In genomic region chr1:5994713-5995621, GRCh38 we compare ENCODE assay signal across 8 cellular contexts. TPM values are rescaled to one million over a fixed set of nuclear protein-coding genes. Genes with fewer than 3 reads are reported as not detected.
DNase-seq lines count a peak whose midpoint lies in the region; ATAC-seq and TF ChIP-seq lines count a peak whose summit lies in the region.

No MANE protein-coding gene starts in this region.

- DNase-seq in activated CD4-positive, alpha-beta T cell treated with anti-CD3 and anti-CD28 coated beads for 1 hour, result peak; percentile 45
- peak; percentile 53 for DNase-seq in cerebellum (ENCODE audit: low spot score)
- DNase-seq in stimulated activated CD4-positive, alpha-beta T cell treated with anti-CD3 and anti-CD28 coated beads, Interleukin-2, amount 100 ng/mL, for 24 hours, result peak; percentile 58 to 63
- DNase-seq in DMS153 treated with DMSO at 0.1 percent for 48 hours (lab: John Stamatoyannopoulos, UW; ENCODE audit: unreplicated experiment), result no peak
- DNase-seq in H4 (ENCODE audit: low spot score), result no peak
- no peak for DNase-seq in erythroblast (lab: John Stamatoyannopoulos, UW)

- no peak for ATAC-seq in HG02938 (IDR thresholded peaks at IDR 0.05; ENCODE audit: unreplicated experiment)

- TF ChIP-seq CTCF in GM12875 (IDR thresholded peaks at IDR 0.05; ENCODE audit: borderline replicate concordance, insufficient read depth, low read depth, low read length), result 0 out of 2 replicates have a peak, but pooled peaks have one; percentile 28

- peak overlapping the region; percentile 96 for H3K4me3 ChIP-seq in GM12875 (ENCODE audit: low read depth, low read length)

- TF ChIP-seq POLR2A in erythroblast (IDR thresholded peaks at IDR 0.05; ENCODE audit: low read length), result no peak

RNA-seq across cellular contexts. Expression of gene NPHP4, which starts 2.7 kb away (rescaled TPM):
- total RNA-seq in cerebellum, result 21.7 TPM
- 2.4 and 12.0 TPM in 2 replicates for total RNA-seq in H4 (2014; rRNA removed; shearing (Covaris generic))

RNA-seq across cellular contexts. Expression of gene KCNAB2, which starts 50.7 kb away (rescaled TPM):
- total RNA-seq in cerebellum, result 6.4 TPM
- total RNA-seq in H4 (2014; rRNA removed; shearing (Covaris generic)), result 3.6 and 4.0 TPM in 2 replicates

Comparison
In these comparisons a context has a peak if more than half of its experiments do, and no peak if none do; other contexts are left out.
1. DNase-seq: peak in activated CD4-positive, alpha-beta T cell treated with anti-CD3 and anti-CD28 coated beads for 1 hour (single experiment), cerebellum (single experiment) and stimulated activated CD4-positive, alpha-beta T cell treated with anti-CD3 and anti-CD28 coated beads, Interleukin-2, amount 100 ng/mL, for 24 hours (2 of 2); none in DMS153 treated with DMSO at 0.1 percent for 48 hours (single experiment), H4 (single experiment) and erythroblast (0 of 2).